Comparison of ENCODE assay signal across 17 cellular contexts in the genomic region with DNA sequence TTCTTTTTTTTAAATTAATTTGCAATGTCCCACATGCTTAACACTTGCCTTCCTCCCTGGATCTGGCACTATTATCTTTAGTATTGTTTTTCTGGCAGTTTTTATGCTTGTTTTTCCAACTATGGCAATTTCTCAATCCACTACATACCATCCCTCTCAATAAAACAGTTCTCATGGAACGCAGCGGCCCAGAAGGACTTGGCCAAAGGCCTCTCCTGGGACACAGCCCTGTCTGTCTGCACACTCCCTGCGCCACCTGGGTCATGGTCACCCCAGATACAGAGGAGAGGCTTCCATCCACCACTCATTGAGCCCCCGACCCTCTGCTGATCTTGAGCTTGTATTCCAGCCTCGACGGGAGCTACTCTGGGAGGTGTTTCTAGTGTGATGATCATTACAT.
DNase-seq lines count a peak whose midpoint lies in the region; ATAC-seq and TF ChIP-seq lines count a peak whose summit lies in the region.
"Had no signal": no experiment of that assay in that cellular context is flagged by ENCODE, and none has a peak within 500 bp of the region (broad histone marks: within the 10 kb centered on the region; RNA-seq: fewer than 3 reads in every experiment).

No MANE protein-coding gene starts in this region.

- CTCF ChIA-PET in activated CD8-positive, alpha-beta T cell treated with anti-CD3 and anti-CD28 coated beads, Interleukin-2, amount 10 ng/mL, durations not matched to agents 7 days and 5 days (lab: Charles Lee), result no interaction called here
- CTCF ChIA-PET in activated CD8-positive, alpha-beta T cell treated with anti-CD3 and anti-CD28 coated beads for 36 hours (lab: Charles Lee), result no interaction called here
- CTCF ChIA-PET in WTC11 (lab: Charles Lee), result no interaction called here

- H3K4me1 Mint-ChIP-seq in activated CD8-positive, alpha-beta T cell treated with anti-CD3 and anti-CD28 coated beads, Interleukin-2, amount 10 ng/mL, durations not matched to agents 7 days and 5 days (ENCODE audit: low read depth), result no peaks in the 10 kb centered on the region
- H3K4me1 Mint-ChIP-seq in activated CD8-positive, alpha-beta T cell treated with anti-CD3 and anti-CD28 coated beads for 36 hours (ENCODE audit: low read depth), result no peaks in the 10 kb centered on the region
- no peaks in the 10 kb centered on the region for H3K4me1 Mint-ChIP-seq in WTC11
- H3K4me1 Mint-ChIP-seq: naive thymus-derived CD4-positive, alpha-beta T cell had no signal

- TF ChIP-seq CTCF in activated CD8-positive, alpha-beta T cell treated with anti-CD3 and anti-CD28 coated beads for 36 hours (IDR thresholded peaks at IDR 0.05), result no peak
- TF ChIP-seq CTCF in fibroblast of pulmonary artery (IDR thresholded peaks at IDR 0.05; ENCODE audit: low read length, missing control alignments), result no peak
- TF ChIP-seq CTCF in osteoblast (IDR thresholded peaks at IDR 0.05; ENCODE audit: extremely low read depth, low read depth, low read length), result no peak
- no peak for TF ChIP-seq CTCF in vagina (IDR thresholded peaks at IDR 0.05)
- TF ChIP-seq CTCF in WTC11 (IDR thresholded peaks at IDR 0.05), result no peak

- no peaks in the 10 kb centered on the region for H4K20me1 ChIP-seq in osteoblast (ENCODE audit: insufficient read depth, low read length)

- peak overlapping the region; percentile 25 for H2AFZ ChIP-seq in osteoblast (ENCODE audit: low read length)

- H3K4me2 ChIP-seq in osteoblast (ENCODE audit: insufficient read depth, low read length), result peak overlapping the region; percentile 23

- no peaks in the 10 kb centered on the region for H3K27me3 ChIP-seq in osteoblast (ENCODE audit: insufficient read depth, low read length)
- H3K27me3 ChIP-seq in vagina, result no peaks in the 10 kb centered on the region

- H3K4me3 Mint-ChIP-seq in activated CD8-positive, alpha-beta T cell treated with anti-CD3 and anti-CD28 coated beads, Interleukin-2, amount 10 ng/mL, durations not matched to agents 7 days and 5 days, result no peak overlapping the region
- H3K4me3 Mint-ChIP-seq in activated CD8-positive, alpha-beta T cell treated with anti-CD3 and anti-CD28 coated beads for 36 hours, result no peak overlapping the region
- H3K4me3 Mint-ChIP-seq in WTC11, result no peak overlapping the region
- H3K4me3 Mint-ChIP-seq: CD8-positive, alpha-beta T cell; naive thymus-derived CD4-positive, alpha-beta T cell had no signal

- H3K36me3 ChIP-seq in osteoblast (ENCODE audit: insufficient read depth, low read length) (no peaks in the 10 kb centered on the region), vagina (no peaks in the 10 kb centered on the region)
- H3K36me3 ChIP-seq: HAP-1 had no signal

- H3K4me1 ChIP-seq in osteoblast (ENCODE audit: insufficient read depth, low read length) (peaks cover 31% of the 10 kb centered on the region), vagina (peaks cover 33% of the 10 kb centered on the region)
- H3K4me1 ChIP-seq: HAP-1 had no signal

- no peaks in the 10 kb centered on the region for H3K79me2 ChIP-seq in osteoblast (ENCODE audit: insufficient read depth, low read length)

- intact Hi-C loops in activated CD8-positive, alpha-beta T cell treated with anti-CD3 and anti-CD28 coated beads for 36 hours (cut with micrococcal nuclease), result no loop called here
- intact Hi-C loops in vagina (cut with DNase I), result loop anchor here (2.0 to 5.0 kb wide), 2 partner anchors 92 to 212 kb away; partner anchors contain the start of gene TWIST2

- peaks cover 1% of the 10 kb centered on the region for H3K27me3 Mint-ChIP-seq in activated CD8-positive, alpha-beta T cell treated with anti-CD3 and anti-CD28 coated beads, Interleukin-2, amount 10 ng/mL, durations not matched to agents 7 days and 5 days (ENCODE audit: low read depth)
- no peaks in the 10 kb centered on the region for H3K27me3 Mint-ChIP-seq in activated CD8-positive, alpha-beta T cell treated with anti-CD3 and anti-CD28 coated beads for 36 hours
- H3K27me3 Mint-ChIP-seq in WTC11 (ENCODE audit: low read depth), result no peaks in the 10 kb centered on the region

- POLR2A ChIA-PET in activated CD8-positive, alpha-beta T cell treated with anti-CD3 and anti-CD28 coated beads, Interleukin-2, amount 10 ng/mL, durations not matched to agents 7 days and 5 days (lab: Charles Lee), result no interaction called here
- POLR2A ChIA-PET in activated CD8-positive, alpha-beta T cell treated with anti-CD3 and anti-CD28 coated beads for 36 hours (lab: Charles Lee), result no interaction called here
- POLR2A ChIA-PET in WTC11 (lab: Charles Lee), result no interaction called here

- H3K27ac ChIP-seq in osteoblast (ENCODE audit: low read depth, low read length), result peak overlapping the region; percentile 83
- peak overlapping the region; percentile 80 for H3K27ac ChIP-seq in vagina
- H3K27ac ChIP-seq: epithelial cell of prostate had no signal

- TF ChIP-seq POLR2A in vagina (IDR thresholded peaks at IDR 0.05), result no peak

- ATAC-seq in activated CD8-positive, alpha-beta T cell treated with anti-CD3 and anti-CD28 coated beads, Interleukin-2, amount 10 ng/mL, durations not matched to agents 7 days and 5 days, result no peak
- no peak for ATAC-seq in activated CD8-positive, alpha-beta T cell treated with anti-CD3 and anti-CD28 coated beads for 36 hours
- no peak for ATAC-seq in WTC11
- ATAC-seq: CD8-positive, alpha-beta T cell; naive thymus-derived CD4-positive, alpha-beta T cell had no signal

- H3K4me3 ChIP-seq in fibroblast of pulmonary artery (replicated peaks; ENCODE audit: low read depth, low read length), result no peak overlapping the region
- H3K4me3 ChIP-seq in osteoblast (ENCODE audit: insufficient read depth, low read length), result no peak overlapping the region
- H3K4me3 ChIP-seq in vagina, result no peak overlapping the region
- H3K4me3 ChIP-seq: HAP-1 had no signal

- H3K27ac Mint-ChIP-seq in activated CD8-positive, alpha-beta T cell treated with anti-CD3 and anti-CD28 coated beads, Interleukin-2, amount 10 ng/mL, durations not matched to agents 7 days and 5 days, result no peak overlapping the region
- no peak overlapping the region for H3K27ac Mint-ChIP-seq in activated CD8-positive, alpha-beta T cell treated with anti-CD3 and anti-CD28 coated beads for 36 hours
- no peak overlapping the region for H3K27ac Mint-ChIP-seq in WTC11
- H3K27ac Mint-ChIP-seq: CD8-positive, alpha-beta T cell; naive thymus-derived CD4-positive, alpha-beta T cell had no signal

- H3K36me3 Mint-ChIP-seq in activated CD8-positive, alpha-beta T cell treated with anti-CD3 and anti-CD28 coated beads, Interleukin-2, amount 10 ng/mL, durations not matched to agents 7 days and 5 days (ENCODE audit: low read depth), result no peaks in the 10 kb centered on the region
- H3K36me3 Mint-ChIP-seq in activated CD8-positive, alpha-beta T cell treated with anti-CD3 and anti-CD28 coated beads for 36 hours (ENCODE audit: low read depth), result no peaks in the 10 kb centered on the region
- no peaks in the 10 kb centered on the region for H3K36me3 Mint-ChIP-seq in WTC11
- H3K36me3 Mint-ChIP-seq: CD8-positive, alpha-beta T cell; naive thymus-derived CD4-positive, alpha-beta T cell had no signal

- DNase-seq in activated CD8-positive, alpha-beta T cell treated with anti-CD3 and anti-CD28 coated beads, Interleukin-2, amount 10 ng/mL, durations not matched to agents 7 days and 5 days, result peak; percentile 10
- DNase-seq in activated CD8-positive, alpha-beta T cell treated with anti-CD3 and anti-CD28 coated beads for 36 hours, result no peak
- DNase-seq in fibroblast of pulmonary artery (ENCODE audit: low read depth) (peak; percentile 74), osteoblast (ENCODE audit: insufficient read length, low spot score, missing footprints) (peak; percentile 88), vagina (ENCODE audit: extremely low spot score in 2 of 2) (peak; percentile 61 to 93), islet precursor cell (no peak), hepatic stellate cell (ENCODE audit: low spot score) (no peak), WTC11 (ENCODE audit: low spot score) (no peak)
- DNase-seq: 8988T; activated CD4-positive, alpha-beta T cell treated with anti-CD3 and anti-CD28 coated beads, Interleukin-2, amount 50 U/mL, for 4 hours; anterior cingulate cortex; CD8-positive, alpha-beta T cell; DND-41; NCI-H526 had no signal

- H3K9me3 Mint-ChIP-seq in activated CD8-positive, alpha-beta T cell treated with anti-CD3 and anti-CD28 coated beads, Interleukin-2, amount 10 ng/mL, durations not matched to agents 7 days and 5 days (ENCODE audit: insufficient read depth), result no peaks in the 10 kb centered on the region
- no peaks in the 10 kb centered on the region for H3K9me3 Mint-ChIP-seq in activated CD8-positive, alpha-beta T cell treated with anti-CD3 and anti-CD28 coated beads for 36 hours
- H3K9me3 Mint-ChIP-seq in WTC11, result peaks cover 5% of the 10 kb centered on the region
- H3K9me3 Mint-ChIP-seq: CD8-positive, alpha-beta T cell had no signal

- no peaks in the 10 kb centered on the region for H3K9me3 ChIP-seq in osteoblast (ENCODE audit: low read depth, low read length)
- no peaks in the 10 kb centered on the region for H3K9me3 ChIP-seq in vagina
- H3K9me3 ChIP-seq: HAP-1 had no signal

TF ChIP-seq in WTC11, 78 proteins besides CTCF, POLR2A, EP300 and RAD21:
- TF ChIP-seq ZNF281 (CRISPR knock-in tag; IDR thresholded peaks at IDR 0.05) (no peak), FOXP1 (CRISPR knock-in tag; IDR thresholded peaks at IDR 0.05; ENCODE audit: borderline replicate concordance) (no peak), GRHL2 (CRISPR knock-in tag; IDR thresholded peaks at IDR 0.05; ENCODE audit: insufficient replicate concordance, severe bottlenecking) (no peak)

Comparison
In these comparisons a context has a peak if more than half of its experiments do, and no peak if none do; other contexts are left out.
1. DNase-seq: peak in activated CD8-positive, alpha-beta T cell treated with anti-CD3 and anti-CD28 coated beads, Interleukin-2, amount 10 ng/mL, durations not matched to agents 7 days and 5 days (single experiment), fibroblast of pulmonary artery (single experiment), osteoblast (single experiment) and vagina (2 of 2); none in activated CD8-positive, alpha-beta T cell treated with anti-CD3 and anti-CD28 coated beads for 36 hours (single experiment), islet precursor cell (single experiment), hepatic stellate cell (single experiment) and WTC11 (single experiment).